ENCODE assay signal across 1 cellular context in the genomic region with DNA sequence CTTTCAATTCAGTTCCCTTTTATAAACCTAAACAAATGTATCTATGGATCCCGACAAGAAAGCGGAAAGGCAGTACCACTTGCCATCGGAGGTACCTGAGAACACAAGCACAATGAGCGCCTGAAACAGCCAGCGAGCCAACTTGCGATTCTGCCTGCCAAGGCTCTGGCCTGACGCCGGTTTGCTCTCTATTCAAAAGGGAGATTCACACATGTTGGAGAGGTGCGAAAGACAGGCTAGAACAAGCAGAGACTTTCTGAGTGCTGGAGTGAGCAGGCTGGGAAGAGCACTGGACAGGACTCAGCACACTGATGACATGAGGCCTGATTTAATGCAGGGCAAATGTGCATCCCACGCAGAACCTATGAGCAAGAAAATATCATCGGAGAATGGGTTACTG.
TF ChIP-seq lines count a peak whose summit lies in the region.

No MANE protein-coding gene starts in this region.

TF ChIP-seq in WTC11, 78 proteins besides CTCF, POLR2A, EP300 and RAD21 (continued from another document):
- TF ChIP-seq, protein P1, sequence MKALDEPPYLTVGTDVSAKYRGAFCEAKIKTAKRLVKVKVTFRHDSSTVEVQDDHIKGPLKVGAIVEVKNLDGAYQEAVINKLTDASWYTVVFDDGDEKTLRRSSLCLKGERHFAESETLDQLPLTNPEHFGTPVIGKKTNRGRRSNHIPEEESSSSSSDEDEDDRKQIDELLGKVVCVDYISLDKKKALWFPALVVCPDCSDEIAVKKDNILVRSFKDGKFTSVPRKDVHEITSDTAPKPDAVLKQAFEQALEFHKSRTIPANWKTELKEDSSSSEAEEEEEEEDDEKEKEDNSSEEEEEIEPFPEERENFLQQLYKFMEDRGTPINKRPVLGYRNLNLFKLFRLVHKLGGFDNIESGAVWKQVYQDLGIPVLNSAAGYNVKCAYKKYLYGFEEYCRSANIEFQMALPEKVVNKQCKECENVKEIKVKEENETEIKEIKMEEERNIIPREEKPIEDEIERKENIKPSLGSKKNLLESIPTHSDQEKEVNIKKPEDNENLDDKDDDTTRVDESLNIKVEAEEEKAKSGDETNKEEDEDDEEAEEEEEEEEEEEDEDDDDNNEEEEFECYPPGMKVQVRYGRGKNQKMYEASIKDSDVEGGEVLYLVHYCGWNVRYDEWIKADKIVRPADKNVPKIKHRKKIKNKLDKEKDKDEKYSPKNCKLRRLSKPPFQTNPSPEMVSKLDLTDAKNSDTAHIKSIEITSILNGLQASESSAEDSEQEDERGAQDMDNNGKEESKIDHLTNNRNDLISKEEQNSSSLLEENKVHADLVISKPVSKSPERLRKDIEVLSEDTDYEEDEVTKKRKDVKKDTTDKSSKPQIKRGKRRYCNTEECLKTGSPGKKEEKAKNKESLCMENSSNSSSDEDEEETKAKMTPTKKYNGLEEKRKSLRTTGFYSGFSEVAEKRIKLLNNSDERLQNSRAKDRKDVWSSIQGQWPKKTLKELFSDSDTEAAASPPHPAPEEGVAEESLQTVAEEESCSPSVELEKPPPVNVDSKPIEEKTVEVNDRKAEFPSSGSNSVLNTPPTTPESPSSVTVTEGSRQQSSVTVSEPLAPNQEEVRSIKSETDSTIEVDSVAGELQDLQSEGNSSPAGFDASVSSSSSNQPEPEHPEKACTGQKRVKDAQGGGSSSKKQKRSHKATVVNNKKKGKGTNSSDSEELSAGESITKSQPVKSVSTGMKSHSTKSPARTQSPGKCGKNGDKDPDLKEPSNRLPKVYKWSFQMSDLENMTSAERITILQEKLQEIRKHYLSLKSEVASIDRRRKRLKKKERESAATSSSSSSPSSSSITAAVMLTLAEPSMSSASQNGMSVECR (CRISPR knock-in tag; IDR thresholded peaks at IDR 0.05; ENCODE audit: borderline replicate concordance), result no peak
